In genomic region chr3:86563358-86563970, GRCh38 we compare ENCODE assay signal across 9 cellular contexts.
DNase-seq lines count a peak whose midpoint lies in the region; ATAC-seq, FAIRE-seq and TF ChIP-seq lines count a peak whose summit lies in the region.
"Had no signal": no experiment of that assay in that cellular context is flagged by ENCODE, and none has a peak within 500 bp of the region (broad histone marks: within the 10 kb centered on the region; RNA-seq: fewer than 3 reads in every experiment).

No MANE protein-coding gene starts in this region.

- H3K36me3 Mint-ChIP-seq in activated CD8-positive, alpha-beta T cell treated with anti-CD3 and anti-CD28 coated beads for 36 hours (ENCODE audit: low read depth): no peaks in the 10 kb centered on the region
- H3K36me3 Mint-ChIP-seq in activated CD8-positive, alpha-beta T cell treated with anti-CD3 and anti-CD28 coated beads, Interleukin-2, amount 10 ng/mL, durations not matched to agents 7 days and 5 days (ENCODE audit: low read depth): no peaks in the 10 kb centered on the region
- H3K36me3 Mint-ChIP-seq: activated naive CD8-positive, alpha-beta T cell had no signal

- peak; percentile 85 for FAIRE-seq in endometrium (lab: Jason Lieb, UNC)
- no peak for FAIRE-seq in GM12891 (lab: Jason Lieb, UNC)

- H3F3A ChIP-seq in OCI-LY1 (ENCODE audit: insufficient read depth, low read length): no peaks in the 10 kb centered on the region

- CTCF ChIA-PET in activated CD8-positive, alpha-beta T cell treated with anti-CD3 and anti-CD28 coated beads for 36 hours (lab: Charles Lee): interaction anchor here (1.2 kb wide), 1 partner anchor 91 kb away, joined by 3 read pairs; no protein-coding TSS in a partner anchor
- CTCF ChIA-PET in activated CD8-positive, alpha-beta T cell treated with anti-CD3 and anti-CD28 coated beads, Interleukin-2, amount 10 ng/mL, durations not matched to agents 7 days and 5 days (lab: Charles Lee): no interaction called here

- peaks cover under 1% of the 10 kb centered on the region for H3K9me3 Mint-ChIP-seq in activated CD8-positive, alpha-beta T cell treated with anti-CD3 and anti-CD28 coated beads for 36 hours
- no peaks in the 10 kb centered on the region for H3K9me3 Mint-ChIP-seq in activated CD8-positive, alpha-beta T cell treated with anti-CD3 and anti-CD28 coated beads, Interleukin-2, amount 10 ng/mL, durations not matched to agents 7 days and 5 days (ENCODE audit: insufficient read depth)

- DNase-seq in activated CD8-positive, alpha-beta T cell treated with anti-CD3 and anti-CD28 coated beads for 36 hours: no peak
- no peak for DNase-seq in activated CD8-positive, alpha-beta T cell treated with anti-CD3 and anti-CD28 coated beads, Interleukin-2, amount 10 ng/mL, durations not matched to agents 7 days and 5 days
- DNase-seq in gastrocnemius medialis (no peak), GM12891 (ENCODE audit: insufficient read length, low spot score) (no peak)

- TF ChIP-seq POLR2A in gastrocnemius medialis (IDR thresholded peaks at IDR 0.05) (no peak), GM12891 (IDR thresholded peaks at IDR 0.05; ENCODE audit: low read depth, low read length) (no peak)

- H3K4me3 Mint-ChIP-seq in activated CD8-positive, alpha-beta T cell treated with anti-CD3 and anti-CD28 coated beads for 36 hours: no peak overlapping the region
- H3K4me3 Mint-ChIP-seq in activated CD8-positive, alpha-beta T cell treated with anti-CD3 and anti-CD28 coated beads, Interleukin-2, amount 10 ng/mL, durations not matched to agents 7 days and 5 days: no peak overlapping the region
- H3K4me3 Mint-ChIP-seq: activated naive CD8-positive, alpha-beta T cell had no signal

- no peaks in the 10 kb centered on the region for H3K4me1 Mint-ChIP-seq in activated CD8-positive, alpha-beta T cell treated with anti-CD3 and anti-CD28 coated beads for 36 hours (ENCODE audit: low read depth)
- H3K4me1 Mint-ChIP-seq in activated CD8-positive, alpha-beta T cell treated with anti-CD3 and anti-CD28 coated beads, Interleukin-2, amount 10 ng/mL, durations not matched to agents 7 days and 5 days (ENCODE audit: low read depth): no peaks in the 10 kb centered on the region

- no peaks in the 10 kb centered on the region for H3K27me3 ChIP-seq in OCI-LY1 (ENCODE audit: insufficient read depth, low read length)
- H3K27me3 ChIP-seq in parathyroid adenoma (ENCODE audit: control insufficient read depth, insufficient read depth, low read length): no peaks in the 10 kb centered on the region
- H3K27me3 ChIP-seq in gastrocnemius medialis: no peaks in the 10 kb centered on the region

- H3K9me2 ChIP-seq in OCI-LY1 (ENCODE audit: low read depth, low read length): no peaks in the 10 kb centered on the region

- in situ Hi-C loops in gastrocnemius medialis (cut with MboI; ENCODE audit: low sequenced_read_pairs in 4 of 4): no loop called here

- TF ChIP-seq CTCF in activated CD8-positive, alpha-beta T cell treated with anti-CD3 and anti-CD28 coated beads for 36 hours (IDR thresholded peaks at IDR 0.05): peak; percentile 26
- TF ChIP-seq CTCF in OCI-LY1 (IDR thresholded peaks at IDR 0.05; ENCODE audit: low read length) (peak; percentile 68), parathyroid adenoma (IDR thresholded peaks at IDR 0.05) (peak; percentile 11), gastrocnemius medialis (IDR thresholded peaks at IDR 0.05 in 4 of 5, conservative IDR thresholded peaks at IDR 0.05 in 1 of 5) (peak in 2 of 5 experiments; percentile 30 to 36)

- H4K20me1 ChIP-seq in OCI-LY1 (ENCODE audit: insufficient read depth, low read length): no peaks in the 10 kb centered on the region

- no peaks in the 10 kb centered on the region for H3K27me3 Mint-ChIP-seq in activated CD8-positive, alpha-beta T cell treated with anti-CD3 and anti-CD28 coated beads for 36 hours
- H3K27me3 Mint-ChIP-seq in activated CD8-positive, alpha-beta T cell treated with anti-CD3 and anti-CD28 coated beads, Interleukin-2, amount 10 ng/mL, durations not matched to agents 7 days and 5 days (ENCODE audit: low read depth): no peaks in the 10 kb centered on the region
- H3K27me3 Mint-ChIP-seq: activated naive CD8-positive, alpha-beta T cell had no signal

- H3K27ac ChIP-seq in OCI-LY1 (ENCODE audit: low read depth, low read length, poor library complexity, severe bottlenecking): no peak overlapping the region
- H3K27ac ChIP-seq in parathyroid adenoma: no peak overlapping the region
- no peak overlapping the region for H3K27ac ChIP-seq in gastrocnemius medialis

- H3K4me2 ChIP-seq in OCI-LY1 (ENCODE audit: low read length) (no peak overlapping the region), parathyroid adenoma (ENCODE audit: low read length) (no peak overlapping the region)

- ATAC-seq in activated CD8-positive, alpha-beta T cell treated with anti-CD3 and anti-CD28 coated beads for 36 hours: no peak
- no peak for ATAC-seq in activated CD8-positive, alpha-beta T cell treated with anti-CD3 and anti-CD28 coated beads, Interleukin-2, amount 10 ng/mL, durations not matched to agents 7 days and 5 days
- peak; percentile 70 for ATAC-seq in HG03460 (IDR thresholded peaks at IDR 0.05; ENCODE audit: unreplicated experiment)
- no peak for ATAC-seq in gastrocnemius medialis

- no peaks in the 10 kb centered on the region for H3K4me1 ChIP-seq in OCI-LY1 (ENCODE audit: insufficient read depth, low read length, severe bottlenecking)
- no peaks in the 10 kb centered on the region for H3K4me1 ChIP-seq in parathyroid adenoma
- no peaks in the 10 kb centered on the region for H3K4me1 ChIP-seq in gastrocnemius medialis

- no peak overlapping the region for H3K27ac Mint-ChIP-seq in activated CD8-positive, alpha-beta T cell treated with anti-CD3 and anti-CD28 coated beads for 36 hours
- no peak overlapping the region for H3K27ac Mint-ChIP-seq in activated CD8-positive, alpha-beta T cell treated with anti-CD3 and anti-CD28 coated beads, Interleukin-2, amount 10 ng/mL, durations not matched to agents 7 days and 5 days
- H3K27ac Mint-ChIP-seq: activated naive CD8-positive, alpha-beta T cell had no signal

- H3K4me3 ChIP-seq in OCI-LY1 (ENCODE audit: low read depth, low read length, poor library complexity, severe bottlenecking): no peak overlapping the region
- no peak overlapping the region for H3K4me3 ChIP-seq in parathyroid adenoma (ENCODE audit: low read depth, low read length)
- H3K4me3 ChIP-seq in gastrocnemius medialis: no peak overlapping the region

- H3K36me3 ChIP-seq in OCI-LY1 (ENCODE audit: insufficient read depth, low read length) (no peaks in the 10 kb centered on the region), parathyroid adenoma (ENCODE audit: control insufficient read depth, insufficient read depth, low read length) (no peaks in the 10 kb centered on the region), gastrocnemius medialis (no peaks in the 10 kb centered on the region)

- intact Hi-C loops in activated CD8-positive, alpha-beta T cell treated with anti-CD3 and anti-CD28 coated beads for 36 hours (cut with micrococcal nuclease): no loop called here
- intact Hi-C loops in gastrocnemius medialis (cut with DNase I; ENCODE audit: low total_unique reads): no loop called here

- H3K9ac ChIP-seq in OCI-LY1 (ENCODE audit: low read length) (no peak overlapping the region), parathyroid adenoma (no peak overlapping the region)

- H3K79me2 ChIP-seq in OCI-LY1 (ENCODE audit: insufficient read depth, low read length) (no peaks in the 10 kb centered on the region), parathyroid adenoma (no peaks in the 10 kb centered on the region)

- no peak overlapping the region for H2AFZ ChIP-seq in OCI-LY1 (ENCODE audit: low read length)
- H2AFZ ChIP-seq in parathyroid adenoma: no peak overlapping the region

- POLR2A ChIA-PET in activated CD8-positive, alpha-beta T cell treated with anti-CD3 and anti-CD28 coated beads for 36 hours (lab: Charles Lee): no interaction called here
- POLR2A ChIA-PET in activated CD8-positive, alpha-beta T cell treated with anti-CD3 and anti-CD28 coated beads, Interleukin-2, amount 10 ng/mL, durations not matched to agents 7 days and 5 days (lab: Charles Lee): no interaction called here

- no peaks in the 10 kb centered on the region for H3K9me3 ChIP-seq in OCI-LY1 (ENCODE audit: low read length)
- H3K9me3 ChIP-seq in parathyroid adenoma (ENCODE audit: control insufficient read depth, low read length): no peaks in the 10 kb centered on the region
- H3K9me3 ChIP-seq in gastrocnemius medialis: no peaks in the 10 kb centered on the region

TF ChIP-seq in GM12891, 5 proteins besides CTCF, POLR2A, EP300 and RAD21:
- TF ChIP-seq TAF1 (IDR thresholded peaks at IDR 0.05; ENCODE audit: low read depth, low read length) (no peak), POLR2AphosphoS5 (IDR thresholded peaks at IDR 0.05; ENCODE audit: low read depth, low read length) (no peak), PAX5 (IDR thresholded peaks at IDR 0.05; ENCODE audit: insufficient read depth, low read length, severe bottlenecking) (no peak), POU2F2 (IDR thresholded peaks at IDR 0.05; ENCODE audit: low read depth, low read length) (no peak), SPI1 (IDR thresholded peaks at IDR 0.05; ENCODE audit: low read depth, low read length) (no peak)
